ENCODE assay signal across 29 cellular contexts in genomic region chr4:10184051-10184450, GRCh38.
DNase-seq lines count a peak whose midpoint lies in the region; ATAC-seq and TF ChIP-seq lines count a peak whose summit lies in the region.
"Had no signal": no experiment of that assay in that cellular context is flagged by ENCODE, and none has a peak within 500 bp of the region (broad histone marks: within the 10 kb centered on the region; RNA-seq: fewer than 3 reads in every experiment).

No MANE protein-coding gene starts in this region.

- no peak for DNase-seq in activated CD4-positive, alpha-beta T cell treated with anti-CD3 and anti-CD28 coated beads, Interleukin-2, amount 10 ng/mL, durations not matched to agents 7 days and 5 days
- no peak for DNase-seq in activated CD4-positive, alpha-beta T cell treated with anti-CD3 and anti-CD28 coated beads for 36 hours
- DNase-seq in CD8-positive, alpha-beta memory T cell, result no peak
- DNase-seq in NB4 (ENCODE audit: low read depth) (peak; percentile 21), natural killer cell (no peak), ovary (no peak), Caco-2 (no peak), glutamatergic neuron (no peak)
- DNase-seq: activated CD4-positive, alpha-beta T cell treated with anti-CD3 and anti-CD28 coated beads, Interleukin-2, amount 50 U/mL, for 1 hour; aorta; COR-L47; cortex of kidney; esophagus squamous epithelium; HCEC 1CT; islet precursor cell; left ventricle myocardium superior; NCI-H1048; NCI-H1694 treated with DMSO at 0.1 percent for 48 hours; NCI-H526; occipital lobe; Peyer's patch; SIG-M5; T1000; transverse colon had no signal

- TF ChIP-seq CTCF in NB4 (IDR thresholded peaks at IDR 0.05; ENCODE audit: low read depth, low read length), result no peak
- no peak for TF ChIP-seq CTCF in natural killer cell (IDR thresholded peaks at IDR 0.05)
- no peak for TF ChIP-seq CTCF in ovary (IDR thresholded peaks at IDR 0.05)
- TF ChIP-seq CTCF in Caco-2 (IDR thresholded peaks at IDR 0.05; ENCODE audit: insufficient read depth in 1 of 2, low read depth in 1 of 2, low read length in 1 of 2, severe bottlenecking in 1 of 2, unreplicated experiment in 1 of 2), result no peak
- TF ChIP-seq CTCF in glutamatergic neuron (IDR thresholded peaks at IDR 0.05; ENCODE audit: partially characterized antibody, unreplicated experiment), result no peak

- H3K27ac ChIP-seq in CD8-positive, alpha-beta memory T cell (ENCODE audit: low read depth, low read length), result peak overlapping the region; percentile 86
- H3K27ac ChIP-seq in ovary, result no peak overlapping the region
- H3K27ac ChIP-seq: A549, BLaER1, esophagus squamous epithelium, gastroesophageal sphincter, Peyer's patch, transverse colon had no signal

- H3K27me3 ChIP-seq in CD8-positive, alpha-beta memory T cell (ENCODE audit: insufficient read depth, low read length, poor library complexity, severe bottlenecking), result no peaks in the 10 kb centered on the region
- H3K27me3 ChIP-seq in ovary (no peaks in the 10 kb centered on the region), Caco-2 (replicated peaks; ENCODE audit: control insufficient read depth, insufficient read depth, low read length) (no peaks in the 10 kb centered on the region)
- H3K27me3 ChIP-seq: BLaER1, esophagus squamous epithelium, gastroesophageal sphincter, Peyer's patch, transverse colon had no signal

- peak overlapping the region; percentile 76 for H3K27ac Mint-ChIP-seq in activated CD4-positive, alpha-beta T cell treated with anti-CD3 and anti-CD28 coated beads, Interleukin-2, amount 10 ng/mL, durations not matched to agents 7 days and 5 days
- no peak overlapping the region for H3K27ac Mint-ChIP-seq in activated CD4-positive, alpha-beta T cell treated with anti-CD3 and anti-CD28 coated beads for 36 hours
- peak overlapping the region in 1 of 8 donors; percentile 48 for H3K27ac Mint-ChIP-seq in CD8-positive, alpha-beta memory T cell
- H3K27ac Mint-ChIP-seq in natural killer cell, result peak overlapping the region; percentile 24 to 44
- H3K27ac Mint-ChIP-seq in Caco-2 (ENCODE audit: unreplicated experiment), result no peak overlapping the region
- H3K27ac Mint-ChIP-seq in glutamatergic neuron (ENCODE audit: unreplicated experiment), result no peak overlapping the region
- H3K27ac Mint-ChIP-seq: activated T-helper 2 cell treated with anti-CD3 and anti-CD28 coated beads, Interferon-gamma antibody, Interleukin-2, Interleukin-4, amounts not matched to agents 10 μg/mL and 5 μg/mL and 100 μg/mL, durations not matched to agents 14 hours and 24 hours and 36 hours had no signal

- H3K9me3 ChIP-seq in CD8-positive, alpha-beta memory T cell (ENCODE audit: low read length), result no peaks in the 10 kb centered on the region
- H3K9me3 ChIP-seq in ovary (no peaks in the 10 kb centered on the region), Caco-2 (no peaks in the 10 kb centered on the region)
- H3K9me3 ChIP-seq: A549, BLaER1, esophagus squamous epithelium, gastroesophageal sphincter, Peyer's patch, transverse colon had no signal

- peaks cover 51% of the 10 kb centered on the region for H3K4me1 Mint-ChIP-seq in activated CD4-positive, alpha-beta T cell treated with anti-CD3 and anti-CD28 coated beads, Interleukin-2, amount 10 ng/mL, durations not matched to agents 7 days and 5 days
- peaks cover 31% of the 10 kb centered on the region for H3K4me1 Mint-ChIP-seq in activated CD4-positive, alpha-beta T cell treated with anti-CD3 and anti-CD28 coated beads for 36 hours
- peaks cover 16 to 32% (median 22%) of the 10 kb centered on the region in 3 donors for H3K4me1 Mint-ChIP-seq in CD8-positive, alpha-beta memory T cell
- H3K4me1 Mint-ChIP-seq in natural killer cell, result peaks cover 37 to 44% of the 10 kb centered on the region in 2 donors
- peaks cover 14% of the 10 kb centered on the region for H3K4me1 Mint-ChIP-seq in Caco-2 (ENCODE audit: low read depth, unreplicated experiment)
- H3K4me1 Mint-ChIP-seq in glutamatergic neuron (ENCODE audit: low read depth, unreplicated experiment), result no peaks in the 10 kb centered on the region

- no TSS peak for BruUV-seq in Caco-2 (replicated peaks; lab: Mats Ljungman, UMichigan)

- WGBS in ovary, 3 donors, result 39 to 53% (median 48%) methylated on average over 5 of the region's 5 CpGs

- ATAC-seq in activated CD4-positive, alpha-beta T cell treated with anti-CD3 and anti-CD28 coated beads for 36 hours, result no peak
- no peak for ATAC-seq in natural killer cell
- ATAC-seq: A549; activated naive CD4-positive, alpha-beta T cell treated with anti-CD3 and anti-CD28 coated beads, Interleukin-2, amount 50 U/mL, for 72 hours; gastroesophageal sphincter; left ventricle myocardium superior had no signal

- TF ChIP-seq POLR2A in NB4 (IDR thresholded peaks at IDR 0.05; ENCODE audit: extremely low read depth, insufficient read length) (no peak), ovary (IDR thresholded peaks at IDR 0.05) (no peak)

- peaks cover 16% of the 10 kb centered on the region for H3K4me1 ChIP-seq in CD8-positive, alpha-beta memory T cell (ENCODE audit: insufficient read depth, low read length)
- H3K4me1 ChIP-seq in ovary (ENCODE audit: insufficient read depth), result no peaks in the 10 kb centered on the region
- peaks cover 24% of the 10 kb centered on the region for H3K4me1 ChIP-seq in Caco-2
- H3K4me1 ChIP-seq: A549, esophagus squamous epithelium, gastroesophageal sphincter, Peyer's patch, transverse colon had no signal

- peaks cover 24% of the 10 kb centered on the region for H3K9me3 Mint-ChIP-seq in activated CD4-positive, alpha-beta T cell treated with anti-CD3 and anti-CD28 coated beads, Interleukin-2, amount 10 ng/mL, durations not matched to agents 7 days and 5 days
- no peaks in the 10 kb centered on the region for H3K9me3 Mint-ChIP-seq in activated CD4-positive, alpha-beta T cell treated with anti-CD3 and anti-CD28 coated beads for 36 hours (ENCODE audit: low read depth)
- no peaks in the 10 kb centered on the region for H3K9me3 Mint-ChIP-seq in CD8-positive, alpha-beta memory T cell
- H3K9me3 Mint-ChIP-seq in natural killer cell, result peaks cover 0 to 3% of the 10 kb centered on the region in 2 donors
- H3K9me3 Mint-ChIP-seq in Caco-2 (ENCODE audit: unreplicated experiment), result peaks cover 9% of the 10 kb centered on the region
- no peaks in the 10 kb centered on the region for H3K9me3 Mint-ChIP-seq in glutamatergic neuron (ENCODE audit: unreplicated experiment)

- H3K4me3 Mint-ChIP-seq in activated CD4-positive, alpha-beta T cell treated with anti-CD3 and anti-CD28 coated beads, Interleukin-2, amount 10 ng/mL, durations not matched to agents 7 days and 5 days, result no peak overlapping the region
- H3K4me3 Mint-ChIP-seq in activated CD4-positive, alpha-beta T cell treated with anti-CD3 and anti-CD28 coated beads for 36 hours, result no peak overlapping the region
- no peak overlapping the region for H3K4me3 Mint-ChIP-seq in CD8-positive, alpha-beta memory T cell
- no peak overlapping the region for H3K4me3 Mint-ChIP-seq in natural killer cell
- no peak overlapping the region for H3K4me3 Mint-ChIP-seq in Caco-2 (ENCODE audit: unreplicated experiment)
- H3K4me3 Mint-ChIP-seq in glutamatergic neuron (ENCODE audit: unreplicated experiment), result no peak overlapping the region

- POLR2A ChIA-PET in activated CD4-positive, alpha-beta T cell treated with anti-CD3 and anti-CD28 coated beads, Interleukin-2, amount 10 ng/mL, durations not matched to agents 7 days and 5 days (lab: Charles Lee), result no interaction called here
- POLR2A ChIA-PET in activated CD4-positive, alpha-beta T cell treated with anti-CD3 and anti-CD28 coated beads for 36 hours (lab: Charles Lee), result no interaction called here
- POLR2A ChIA-PET in CD8-positive, alpha-beta memory T cell (lab: Charles Lee), result no interaction called here
- POLR2A ChIA-PET in Caco-2 (lab: Charles Lee), result no interaction called here

- peaks cover 25% of the 10 kb centered on the region for H3K36me3 Mint-ChIP-seq in activated CD4-positive, alpha-beta T cell treated with anti-CD3 and anti-CD28 coated beads, Interleukin-2, amount 10 ng/mL, durations not matched to agents 7 days and 5 days (ENCODE audit: low read depth)
- H3K36me3 Mint-ChIP-seq in activated CD4-positive, alpha-beta T cell treated with anti-CD3 and anti-CD28 coated beads for 36 hours (ENCODE audit: low read depth), result peaks cover 3% of the 10 kb centered on the region
- H3K36me3 Mint-ChIP-seq in CD8-positive, alpha-beta memory T cell, result peaks cover 0 to 4% (median 0%) of the 10 kb centered on the region in 3 donors
- H3K36me3 Mint-ChIP-seq in natural killer cell (no peaks in the 10 kb centered on the region), Caco-2 (ENCODE audit: insufficient read depth, unreplicated experiment) (no peaks in the 10 kb centered on the region), glutamatergic neuron (ENCODE audit: unreplicated experiment) (no peaks in the 10 kb centered on the region)

- TF ChIP-seq EP300 in ovary (IDR thresholded peaks at IDR 0.05), result no peak

- CTCF ChIA-PET in activated CD4-positive, alpha-beta T cell treated with anti-CD3 and anti-CD28 coated beads, Interleukin-2, amount 10 ng/mL, durations not matched to agents 7 days and 5 days (lab: Charles Lee), result interaction anchor here (0.8 to 2.6 kb wide), 3 partner anchors 11 to 274 kb away, joined by 3 to 8 read pairs (median 3); partner anchors contain the start of gene ZNF518B
- CTCF ChIA-PET in activated CD4-positive, alpha-beta T cell treated with anti-CD3 and anti-CD28 coated beads for 36 hours (lab: Charles Lee), result interaction anchor here (1.2 kb wide), 1 partner anchor 25 kb away, joined by 3 read pairs; no protein-coding TSS in a partner anchor
- CTCF ChIA-PET in CD8-positive, alpha-beta memory T cell (lab: Charles Lee), result no interaction called here
- CTCF ChIA-PET in Caco-2 (lab: Charles Lee), result no interaction called here

- intact Hi-C loops in activated CD4-positive, alpha-beta T cell treated with anti-CD3 and anti-CD28 coated beads for 36 hours (cut with DNase I, micrococcal nuclease), result no loop called here
- intact Hi-C loops in natural killer cell (cut with micrococcal nuclease), result no loop called here
- intact Hi-C loops in ovary (cut with DNase I), result no loop called here
- intact Hi-C loops in Caco-2 (cut with micrococcal nuclease; ENCODE audit: unreplicated experiment), result no loop called here

- H3K4me3 ChIP-seq in CD8-positive, alpha-beta memory T cell (ENCODE audit: low read length), result no peak overlapping the region
- H3K4me3 ChIP-seq in NB4 (ENCODE audit: low read depth, low read length), result no peak overlapping the region
- H3K4me3 ChIP-seq in ovary, result no peak overlapping the region
- no peak overlapping the region for H3K4me3 ChIP-seq in Caco-2 (ENCODE audit: low read depth, low read length)
- H3K4me3 ChIP-seq: A549, BLaER1, esophagus squamous epithelium, gastroesophageal sphincter, Peyer's patch, transverse colon had no signal

- H3K36me3 ChIP-seq in CD8-positive, alpha-beta memory T cell (ENCODE audit: insufficient read depth, low read length), result no peaks in the 10 kb centered on the region
- H3K36me3 ChIP-seq in ovary, result no peaks in the 10 kb centered on the region
- no peaks in the 10 kb centered on the region for H3K36me3 ChIP-seq in Caco-2 (ENCODE audit: control insufficient read depth, insufficient read depth, low read length)
- H3K36me3 ChIP-seq: BLaER1, esophagus squamous epithelium, gastroesophageal sphincter, Peyer's patch, transverse colon had no signal

- no peaks in the 10 kb centered on the region for H3K27me3 Mint-ChIP-seq in activated CD4-positive, alpha-beta T cell treated with anti-CD3 and anti-CD28 coated beads, Interleukin-2, amount 10 ng/mL, durations not matched to agents 7 days and 5 days
- H3K27me3 Mint-ChIP-seq in activated CD4-positive, alpha-beta T cell treated with anti-CD3 and anti-CD28 coated beads for 36 hours, result no peaks in the 10 kb centered on the region
- peaks cover 2 to 5% of the 10 kb centered on the region in 2 donors for H3K27me3 Mint-ChIP-seq in CD8-positive, alpha-beta memory T cell
- H3K27me3 Mint-ChIP-seq in natural killer cell (ENCODE audit: low read depth in 2 of 2) (no peaks in the 10 kb centered on the region), Caco-2 (ENCODE audit: insufficient read depth, unreplicated experiment) (no peaks in the 10 kb centered on the region), glutamatergic neuron (ENCODE audit: unreplicated experiment) (peaks cover 7% of the 10 kb centered on the region)

Comparison
In these comparisons a context has a peak if more than half of its experiments do, and no peak if none do; other contexts are left out.
1. H3K27ac Mint-ChIP-seq: peak in activated CD4-positive, alpha-beta T cell treated with anti-CD3 and anti-CD28 coated beads, Interleukin-2, amount 10 ng/mL, durations not matched to agents 7 days and 5 days (single experiment) and natural killer cell (2 of 2); none in activated CD4-positive, alpha-beta T cell treated with anti-CD3 and anti-CD28 coated beads for 36 hours (single experiment), Caco-2 (single experiment) and glutamatergic neuron (single experiment).
2. CTCF ChIA-PET loops: an anchor here in activated CD4-positive, alpha-beta T cell treated with anti-CD3 and anti-CD28 coated beads, Interleukin-2, amount 10 ng/mL, durations not matched to agents 7 days and 5 days (0.8 to 2.6 kb wide) and activated CD4-positive, alpha-beta T cell treated with anti-CD3 and anti-CD28 coated beads for 36 hours (1.2 kb wide); none called in CD8-positive, alpha-beta memory T cell and Caco-2.